Comparison of ENCODE assay signal across 24 cellular contexts in genomic region chr9:4600363-4600762, GRCh38.
DNase-seq lines count a peak whose midpoint lies in the region; ATAC-seq lines count a peak whose summit lies in the region.
"Had no signal": no experiment of that assay in that cellular context is flagged by ENCODE, and none has a peak within 500 bp of the region (broad histone marks: within the 10 kb centered on the region; RNA-seq: fewer than 3 reads in every experiment).

No MANE protein-coding gene starts in this region.

- ATAC-seq in GM21737 (IDR thresholded peaks at IDR 0.05; ENCODE audit: unreplicated experiment): peak; percentile 49
- ATAC-seq in naive thymus-derived CD4-positive, alpha-beta T cell: peak; percentile 31
- ATAC-seq: stimulated activated memory B cell treated with anti-CD40 and anti-IgM and Interleukin-4, amounts not matched to agents 10 μg/mL and 1 μg/mL and 100 μg/mL, for 72 hours had no signal

- H3K36me3 Mint-ChIP-seq in activated naive CD4-positive, alpha-beta T cell treated with anti-CD3 and anti-CD28 coated beads, Interleukin-2, amount 50 U/mL, for 24 hours: no peaks in the 10 kb centered on the region
- no peaks in the 10 kb centered on the region for H3K36me3 Mint-ChIP-seq in activated naive CD4-positive, alpha-beta T cell treated with anti-CD3 and anti-CD28 coated beads for 36 hours (ENCODE audit: low read depth)
- H3K36me3 Mint-ChIP-seq in T-helper 2 cell treated with Interferon-gamma antibody and Interleukin-4, amounts not matched to agents 5 μg/mL and 100 μg/mL, for 36 hours (ENCODE audit: low read depth): no peaks in the 10 kb centered on the region
- peaks cover 4 to 29% (median 21%) of the 10 kb centered on the region in 5 donors for H3K36me3 Mint-ChIP-seq in naive thymus-derived CD4-positive, alpha-beta T cell
- H3K36me3 Mint-ChIP-seq: naive B cell; stimulated activated memory B cell treated with anti-CD40 and anti-IgM and Interleukin-4, amounts not matched to agents 10 μg/mL and 1 μg/mL and 100 μg/mL, for 72 hours had no signal

- H3K27me3 ChIP-seq in naive thymus-derived CD4-positive, alpha-beta T cell (ENCODE audit: control insufficient read depth in 2 of 2, insufficient read depth in 2 of 2, low read length in 2 of 2): no peaks in the 10 kb centered on the region
- H3K27me3 ChIP-seq: MG63, sigmoid colon, thyroid gland had no signal

- CTCF ChIA-PET in activated naive CD4-positive, alpha-beta T cell treated with anti-CD3 and anti-CD28 coated beads for 36 hours (lab: Charles Lee): interaction anchor here (0.6 to 1.1 kb wide), 4 partner anchors 10 to 140 kb away, joined by 3 to 4 read pairs (median 3); no protein-coding TSS in a partner anchor
- CTCF ChIA-PET in naive thymus-derived CD4-positive, alpha-beta T cell (lab: Charles Lee): interaction anchor here (0.7 to 1.0 kb wide), 2 partner anchors 42 to 61 kb away, joined by 3 to 4 read pairs; partner anchors contain the start of gene PLPP6

- H3K36me3 ChIP-seq in naive thymus-derived CD4-positive, alpha-beta T cell (ENCODE audit: control insufficient read depth in 2 of 3, insufficient read depth in 3 of 3, low read length in 3 of 3): no peaks in the 10 kb centered on the region
- H3K36me3 ChIP-seq: MG63, sigmoid colon, thyroid gland had no signal

- no peaks in the 10 kb centered on the region for H3K9me3 Mint-ChIP-seq in activated naive CD4-positive, alpha-beta T cell treated with anti-CD3 and anti-CD28 coated beads, Interleukin-2, amount 50 U/mL, for 24 hours
- H3K9me3 Mint-ChIP-seq in activated naive CD4-positive, alpha-beta T cell treated with anti-CD3 and anti-CD28 coated beads for 36 hours: no peaks in the 10 kb centered on the region
- no peaks in the 10 kb centered on the region for H3K9me3 Mint-ChIP-seq in T-helper 2 cell treated with Interferon-gamma antibody and Interleukin-4, amounts not matched to agents 5 μg/mL and 100 μg/mL, for 36 hours
- H3K9me3 Mint-ChIP-seq in naive thymus-derived CD4-positive, alpha-beta T cell: peaks cover 0 to 37% (median 2%) of the 10 kb centered on the region in 11 donors
- H3K9me3 Mint-ChIP-seq: H9 had no signal

- peak overlapping the region; percentile 82 for H3K27ac Mint-ChIP-seq in activated naive CD4-positive, alpha-beta T cell treated with anti-CD3 and anti-CD28 coated beads, Interleukin-2, amount 50 U/mL, for 24 hours
- no peak overlapping the region for H3K27ac Mint-ChIP-seq in activated naive CD4-positive, alpha-beta T cell treated with anti-CD3 and anti-CD28 coated beads for 36 hours
- H3K27ac Mint-ChIP-seq in T-helper 2 cell treated with Interferon-gamma antibody and Interleukin-4, amounts not matched to agents 5 μg/mL and 100 μg/mL, for 36 hours: peak overlapping the region; percentile 14
- H3K27ac Mint-ChIP-seq in naive thymus-derived CD4-positive, alpha-beta T cell: peak overlapping the region; percentile 65 to 93 (median 83)
- H3K27ac Mint-ChIP-seq: H9; stimulated activated memory B cell treated with anti-CD40 and anti-IgM and Interleukin-4, amounts not matched to agents 10 μg/mL and 1 μg/mL and 100 μg/mL, for 72 hours had no signal

- peaks cover 37 to 57% of the 10 kb centered on the region in 2 donors for H3K4me1 ChIP-seq in naive thymus-derived CD4-positive, alpha-beta T cell (ENCODE audit: control insufficient read depth in 2 of 2, insufficient read depth in 2 of 2, low read length in 2 of 2)
- H3K4me1 ChIP-seq: parathyroid adenoma had no signal

- POLR2A ChIA-PET in naive thymus-derived CD4-positive, alpha-beta T cell (lab: Charles Lee): interaction anchor here (0.6 to 2.6 kb wide), 18 partner anchors 12 to 1074 kb away, joined by 3 to 10 read pairs (median 4); partner anchors contain the start of genes CDC37L1 and RFX3

- peak overlapping the region; percentile 24 for H3K4me3 Mint-ChIP-seq in activated naive CD4-positive, alpha-beta T cell treated with anti-CD3 and anti-CD28 coated beads, Interleukin-2, amount 50 U/mL, for 24 hours
- H3K4me3 Mint-ChIP-seq in activated naive CD4-positive, alpha-beta T cell treated with anti-CD3 and anti-CD28 coated beads for 36 hours: no peak overlapping the region
- peak overlapping the region; percentile 19 for H3K4me3 Mint-ChIP-seq in T-helper 2 cell treated with Interferon-gamma antibody and Interleukin-4, amounts not matched to agents 5 μg/mL and 100 μg/mL, for 36 hours
- peak overlapping the region; percentile 1 to 71 (median 45) for H3K4me3 Mint-ChIP-seq in naive thymus-derived CD4-positive, alpha-beta T cell
- H3K4me3 Mint-ChIP-seq: H9; naive B cell; stimulated activated memory B cell treated with anti-CD40 and anti-IgM and Interleukin-4, amounts not matched to agents 10 μg/mL and 1 μg/mL and 100 μg/mL, for 72 hours had no signal

- H3K27ac ChIP-seq in naive thymus-derived CD4-positive, alpha-beta T cell (ENCODE audit: low read depth, low read length): no peak overlapping the region
- H3K27ac ChIP-seq: C4-2B, epithelial cell of prostate, parathyroid adenoma, PC-9, sigmoid colon, thyroid gland had no signal

- DNase-seq in activated naive CD4-positive, alpha-beta T cell treated with anti-CD3 and anti-CD28 coated beads for 36 hours: no peak
- no peak for DNase-seq in T-helper 2 cell treated with Interferon-gamma antibody and Interleukin-4, amounts not matched to agents 5 μg/mL and 100 μg/mL, for 36 hours (ENCODE audit: low spot score)
- DNase-seq in naive thymus-derived CD4-positive, alpha-beta T cell: peak in 7 of 9 donors; percentile 31 to 68 (median 47)
- DNase-seq in NCI-H82 (lab: John Stamatoyannopoulos, UW): no peak
- no peak for DNase-seq in amygdala (lab: John Stamatoyannopoulos, UW)
- no peak for DNase-seq in SW 1271 (lab: John Stamatoyannopoulos, UW)
- DNase-seq: DMS79, H9, IMR-90, kidney glomerular epithelial cell, mesenchymal stem cell, MG63, naive B cell, NCI-H1436 treated with DMSO at 0.1 percent for 48 hours, NCI-H774, PC-9, sigmoid colon, thyroid gland had no signal

- no peaks in the 10 kb centered on the region for H3K27me3 Mint-ChIP-seq in activated naive CD4-positive, alpha-beta T cell treated with anti-CD3 and anti-CD28 coated beads, Interleukin-2, amount 50 U/mL, for 24 hours
- no peaks in the 10 kb centered on the region for H3K27me3 Mint-ChIP-seq in activated naive CD4-positive, alpha-beta T cell treated with anti-CD3 and anti-CD28 coated beads for 36 hours (ENCODE audit: low read depth)
- H3K27me3 Mint-ChIP-seq in T-helper 2 cell treated with Interferon-gamma antibody and Interleukin-4, amounts not matched to agents 5 μg/mL and 100 μg/mL, for 36 hours (ENCODE audit: low read depth): no peaks in the 10 kb centered on the region
- no peaks in the 10 kb centered on the region for H3K27me3 Mint-ChIP-seq in naive thymus-derived CD4-positive, alpha-beta T cell

- intact Hi-C loops in activated naive CD4-positive, alpha-beta T cell treated with anti-CD3 and anti-CD28 coated beads for 36 hours (cut with micrococcal nuclease): loop anchor here (5.0 to 10.0 kb wide), 2 partner anchors 324 to 387 kb away; partner anchors contain the start of gene JAK2
- intact Hi-C loops in naive thymus-derived CD4-positive, alpha-beta T cell (cut with micrococcal nuclease): loop anchor here in 1 of 2 donors (5.0 kb wide), 2 partner anchors 152 to 387 kb away; partner anchors contain the start of gene JAK2

- H3K9me3 ChIP-seq in naive thymus-derived CD4-positive, alpha-beta T cell (ENCODE audit: control insufficient read depth in 2 of 3, low read length in 3 of 3): peaks cover 0 to 5% (median 0%) of the 10 kb centered on the region in 3 experiments
- H3K9me3 ChIP-seq: MG63, sigmoid colon, thyroid gland had no signal

- peaks cover 62% of the 10 kb centered on the region for H3K4me1 Mint-ChIP-seq in activated naive CD4-positive, alpha-beta T cell treated with anti-CD3 and anti-CD28 coated beads, Interleukin-2, amount 50 U/mL, for 24 hours
- peaks cover 41% of the 10 kb centered on the region for H3K4me1 Mint-ChIP-seq in activated naive CD4-positive, alpha-beta T cell treated with anti-CD3 and anti-CD28 coated beads for 36 hours (ENCODE audit: low read depth)
- H3K4me1 Mint-ChIP-seq in T-helper 2 cell treated with Interferon-gamma antibody and Interleukin-4, amounts not matched to agents 5 μg/mL and 100 μg/mL, for 36 hours (ENCODE audit: low read depth): peaks cover 23% of the 10 kb centered on the region
- H3K4me1 Mint-ChIP-seq in naive thymus-derived CD4-positive, alpha-beta T cell: peaks cover 29 to 83% (median 60%) of the 10 kb centered on the region in 7 donors

- H3K4me3 ChIP-seq in naive thymus-derived CD4-positive, alpha-beta T cell (ENCODE audit: low read length): no peak overlapping the region
- H3K4me3 ChIP-seq: MG63, PC-9, sigmoid colon, thyroid gland had no signal

Comparison
In these comparisons a context has a peak if more than half of its experiments do, and no peak if none do; other contexts are left out.
1. DNase-seq: peak in naive thymus-derived CD4-positive, alpha-beta T cell (7 of 9); none in activated naive CD4-positive, alpha-beta T cell treated with anti-CD3 and anti-CD28 coated beads for 36 hours (single experiment), T-helper 2 cell treated with Interferon-gamma antibody and Interleukin-4, amounts not matched to agents 5 μg/mL and 100 μg/mL, for 36 hours (single experiment), NCI-H82 (single experiment), amygdala (0 of 56) and SW 1271 (0 of 2).